1 cellular context compared by ENCODE assay signal in the genomic region with DNA sequence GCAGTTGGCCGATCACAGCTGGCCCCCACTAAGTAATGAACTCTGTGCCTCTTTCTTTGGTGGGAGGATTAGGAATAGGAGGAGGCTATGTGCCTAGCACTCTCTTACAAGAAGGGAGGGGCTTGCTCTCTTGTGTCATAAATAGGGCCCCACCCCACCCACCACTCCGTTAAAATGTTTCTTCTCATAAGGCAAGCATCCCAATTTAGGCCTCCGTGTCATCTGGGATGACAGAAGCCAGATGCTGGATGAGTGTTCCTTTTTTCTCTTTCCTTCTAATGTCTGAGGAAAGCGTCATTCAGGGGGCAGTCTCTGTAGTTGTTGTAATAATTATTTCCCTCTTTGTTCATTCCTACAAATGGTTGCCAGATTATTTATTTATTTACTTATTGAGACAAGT.
TF ChIP-seq lines count a peak whose summit lies in the region.

A gene with protein sequence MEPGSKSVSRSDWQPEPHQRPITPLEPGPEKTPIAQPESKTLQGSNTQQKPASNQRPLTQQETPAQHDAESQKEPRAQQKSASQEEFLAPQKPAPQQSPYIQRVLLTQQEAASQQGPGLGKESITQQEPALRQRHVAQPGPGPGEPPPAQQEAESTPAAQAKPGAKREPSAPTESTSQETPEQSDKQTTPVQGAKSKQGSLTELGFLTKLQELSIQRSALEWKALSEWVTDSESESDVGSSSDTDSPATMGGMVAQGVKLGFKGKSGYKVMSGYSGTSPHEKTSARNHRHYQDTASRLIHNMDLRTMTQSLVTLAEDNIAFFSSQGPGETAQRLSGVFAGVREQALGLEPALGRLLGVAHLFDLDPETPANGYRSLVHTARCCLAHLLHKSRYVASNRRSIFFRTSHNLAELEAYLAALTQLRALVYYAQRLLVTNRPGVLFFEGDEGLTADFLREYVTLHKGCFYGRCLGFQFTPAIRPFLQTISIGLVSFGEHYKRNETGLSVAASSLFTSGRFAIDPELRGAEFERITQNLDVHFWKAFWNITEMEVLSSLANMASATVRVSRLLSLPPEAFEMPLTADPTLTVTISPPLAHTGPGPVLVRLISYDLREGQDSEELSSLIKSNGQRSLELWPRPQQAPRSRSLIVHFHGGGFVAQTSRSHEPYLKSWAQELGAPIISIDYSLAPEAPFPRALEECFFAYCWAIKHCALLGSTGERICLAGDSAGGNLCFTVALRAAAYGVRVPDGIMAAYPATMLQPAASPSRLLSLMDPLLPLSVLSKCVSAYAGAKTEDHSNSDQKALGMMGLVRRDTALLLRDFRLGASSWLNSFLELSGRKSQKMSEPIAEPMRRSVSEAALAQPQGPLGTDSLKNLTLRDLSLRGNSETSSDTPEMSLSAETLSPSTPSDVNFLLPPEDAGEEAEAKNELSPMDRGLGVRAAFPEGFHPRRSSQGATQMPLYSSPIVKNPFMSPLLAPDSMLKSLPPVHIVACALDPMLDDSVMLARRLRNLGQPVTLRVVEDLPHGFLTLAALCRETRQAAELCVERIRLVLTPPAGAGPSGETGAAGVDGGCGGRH (minus strand): TSS at position 76 of the 400 bp plus-strand sequence. CDS start 239 bp downstream, outside the sequence.

TF ChIP-seq in HepG2, 621 proteins besides CTCF, POLR2A, EP300 and RAD21 (continued from another document):
- TF ChIP-seq HNRNPUL1 (IDR thresholded peaks at IDR 0.05; ENCODE audit: low read depth, low read length), result no peak
- TF ChIP-seq ZNF775 (CRISPR knock-in tag; IDR thresholded peaks at IDR 0.05; ENCODE audit: borderline replicate concordance), result no peak
- TF ChIP-seq ZNF772 (CRISPR knock-in tag; IDR thresholded peaks at IDR 0.05), result no peak
- TF ChIP-seq, protein P1, sequence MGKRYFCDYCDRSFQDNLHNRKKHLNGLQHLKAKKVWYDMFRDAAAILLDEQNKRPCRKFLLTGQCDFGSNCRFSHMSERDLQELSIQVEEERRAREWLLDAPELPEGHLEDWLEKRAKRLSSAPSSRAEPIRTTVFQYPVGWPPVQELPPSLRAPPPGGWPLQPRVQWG (CRISPR knock-in tag; IDR thresholded peaks at IDR 0.05; ENCODE audit: borderline replicate concordance, low read depth), result no peak
- TF ChIP-seq NBN (conservative IDR thresholded peaks at IDR 0.05), result no peak
